10 cellular contexts compared by ENCODE assay signal in the genomic region with DNA sequence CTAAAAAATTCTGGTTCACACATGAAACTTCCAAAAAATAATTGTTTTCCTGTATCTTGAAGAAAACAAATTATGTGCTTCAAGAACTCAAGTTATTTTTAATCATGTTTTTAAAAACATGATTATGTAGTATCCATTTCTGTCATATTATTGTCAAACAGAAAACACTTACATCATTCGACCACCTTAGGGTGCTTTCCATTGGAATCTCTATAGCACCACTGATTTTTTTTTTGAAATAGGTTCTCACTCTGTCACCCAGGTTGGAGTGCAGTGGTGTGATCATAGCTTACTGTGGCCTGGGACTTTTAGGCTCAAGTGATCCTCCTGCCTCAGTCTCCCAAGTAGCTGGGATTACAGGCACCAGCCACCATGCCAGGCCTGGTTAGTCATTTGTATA.
"Had no signal": no experiment of that assay in that cellular context is flagged by ENCODE, and none has a peak within 500 bp of the region (broad histone marks: within the 10 kb centered on the region; RNA-seq: fewer than 3 reads in every experiment).

No MANE protein-coding gene starts in this region.

- H2AFZ ChIP-seq: GM23248 had no signal

- H3K9ac ChIP-seq: GM23248 had no signal

- FAIRE-seq: HTR-8/SVneo, K562 had no signal

- ATAC-seq: HCT116, K562 had no signal

- H3K4me3 ChIP-seq: GM23248, HAP-1, K562 had no signal

- H3K36me3 ChIP-seq: HAP-1 had no signal

- H3K4me1 ChIP-seq: HAP-1 had no signal

- H3K27ac ChIP-seq: GM23248 had no signal

- DNase-seq: GM23248, GOT3, H7, HFFc6, IMR-90, KG1 had no signal

- H3K9me3 ChIP-seq: HAP-1 had no signal
